In the genomic region with DNA sequence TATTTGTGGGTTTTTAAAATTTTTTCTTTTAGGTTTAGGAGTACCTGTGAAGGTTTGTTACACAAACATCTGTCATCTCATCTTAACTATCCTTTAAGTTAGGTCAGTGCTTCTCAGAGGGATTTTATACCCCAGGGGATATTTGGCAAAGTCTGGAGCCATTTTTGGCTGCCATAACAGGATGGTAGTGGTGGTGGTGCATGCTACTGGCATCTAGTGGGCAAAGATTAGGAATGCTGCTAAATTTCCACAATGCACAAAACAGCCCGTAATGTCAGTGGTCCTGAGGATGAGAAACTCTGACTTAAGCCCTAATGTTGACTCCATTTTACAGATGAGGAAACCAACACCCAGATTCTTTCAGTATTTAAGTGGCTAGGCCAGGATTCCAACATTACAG, we compare ENCODE assay signal across 12 cellular contexts.
A peak's percentile ranks its signal among the peaks of the same experiment; 100 is the strongest.
DNase-seq lines count a peak whose midpoint lies in the region; ATAC-seq and TF ChIP-seq lines count a peak whose summit lies in the region.
"Had no signal": no experiment of that assay in that cellular context is flagged by ENCODE, and none has a peak within 500 bp of the region (broad histone marks: within the 10 kb centered on the region; RNA-seq: fewer than 3 reads in every experiment).

No MANE protein-coding gene starts in this region.

- H3K36me3 ChIP-seq in A673 (ENCODE audit: insufficient read depth, low read length, poor library complexity, severe bottlenecking) (no peaks in the 10 kb centered on the region), OCI-LY7 (ENCODE audit: insufficient read depth, low read length) (no peaks in the 10 kb centered on the region), endodermal cell (ENCODE audit: control insufficient read depth, insufficient read depth, low read length) (no peaks in the 10 kb centered on the region)
- no peaks in the 10 kb centered on the region for H3K36me3 ChIP-seq in naive thymus-derived CD4-positive, alpha-beta T cell (ENCODE audit: control insufficient read depth in 2 of 3, insufficient read depth in 3 of 3, low read length in 3 of 3)
- H3K36me3 ChIP-seq: neutrophil had no signal

- H3K27me3 Mint-ChIP-seq in endodermal cell (ENCODE audit: insufficient read depth) = no peaks in the 10 kb centered on the region
- H3K27me3 Mint-ChIP-seq in naive thymus-derived CD4-positive, alpha-beta T cell = no peaks in the 10 kb centered on the region
- H3K27me3 Mint-ChIP-seq: activated CD4-positive, alpha-beta memory T cell treated with anti-CD3 and anti-CD28 coated beads, Interleukin-2, amount 10 ng/mL, durations not matched to agents 7 days and 5 days; activated naive CD8-positive, alpha-beta T cell treated with anti-CD3 and anti-CD28 coated beads for 36 hours had no signal

- peaks cover 8% of the 10 kb centered on the region for H3K4me1 Mint-ChIP-seq in endodermal cell
- H3K4me1 Mint-ChIP-seq in naive thymus-derived CD4-positive, alpha-beta T cell = no peaks in the 10 kb centered on the region
- H3K4me1 Mint-ChIP-seq: activated CD4-positive, alpha-beta memory T cell treated with anti-CD3 and anti-CD28 coated beads, Interleukin-2, amount 10 ng/mL, durations not matched to agents 7 days and 5 days; activated naive CD8-positive, alpha-beta T cell treated with anti-CD3 and anti-CD28 coated beads for 36 hours had no signal

- TF ChIP-seq CTCF in A673 (conservative IDR thresholded peaks at IDR 0.05; ENCODE audit: low read depth, low read length) (peak; percentile 66), OCI-LY7 (conservative IDR thresholded peaks at IDR 0.05; ENCODE audit: low read length) (peak; percentile 52), endodermal cell (conservative IDR thresholded peaks at IDR 0.05) (peak; percentile 27)

- DNase-seq in A673 (ENCODE audit: low spot score) (peak; percentile 83), H4 (ENCODE audit: low spot score) (peak; percentile 40), OCI-LY7 (ENCODE audit: low spot score) (peak; percentile 7), endodermal cell (no peak), cortex of kidney (lab: John Stamatoyannopoulos, UW) (no peak), T-helper 9 cell (no peak)
- no peak for DNase-seq in stimulated activated naive CD8-positive, alpha-beta T cell treated with anti-CD3 and anti-CD28 coated beads, Interleukin-15, Interleukin-2, amounts not matched to agents 100 U/mL and 50 U/mL, for 24 hours
- DNase-seq in naive thymus-derived CD4-positive, alpha-beta T cell = no peak
- DNase-seq: activated CD4-positive, alpha-beta memory T cell treated with anti-CD3 and anti-CD28 coated beads, Interleukin-2, amount 10 ng/mL, durations not matched to agents 7 days and 5 days; activated naive CD8-positive, alpha-beta T cell treated with anti-CD3 and anti-CD28 coated beads for 36 hours; stimulated activated CD4-positive, alpha-beta T cell treated with anti-CD3 and anti-CD28 coated beads, Interleukin-4, amount 100 ng/mL, for 1 hour had no signal

- H3K9me3 Mint-ChIP-seq in endodermal cell = no peaks in the 10 kb centered on the region
- H3K9me3 Mint-ChIP-seq in naive thymus-derived CD4-positive, alpha-beta T cell = peaks cover 0 to 6% (median 0%) of the 10 kb centered on the region in 11 donors
- H3K9me3 Mint-ChIP-seq: activated CD4-positive, alpha-beta memory T cell treated with anti-CD3 and anti-CD28 coated beads, Interleukin-2, amount 10 ng/mL, durations not matched to agents 7 days and 5 days had no signal

- H3K36me3 Mint-ChIP-seq in endodermal cell (ENCODE audit: low read depth) = no peaks in the 10 kb centered on the region
- no peaks in the 10 kb centered on the region for H3K36me3 Mint-ChIP-seq in naive thymus-derived CD4-positive, alpha-beta T cell
- H3K36me3 Mint-ChIP-seq: activated naive CD8-positive, alpha-beta T cell treated with anti-CD3 and anti-CD28 coated beads for 36 hours had no signal

- no peak for ATAC-seq in stimulated activated naive CD8-positive, alpha-beta T cell treated with anti-CD3 and anti-CD28 coated beads, Interleukin-15, Interleukin-2, amounts not matched to agents 100 U/mL and 50 U/mL, for 24 hours
- ATAC-seq in naive thymus-derived CD4-positive, alpha-beta T cell = no peak

- H3K27ac ChIP-seq in A673 (ENCODE audit: low read depth, low read length, poor library complexity, severe bottlenecking) (no peak overlapping the region), OCI-LY7 (ENCODE audit: low read depth, low read length, poor library complexity, severe bottlenecking) (no peak overlapping the region), endodermal cell (ENCODE audit: low read depth, low read length) (no peak overlapping the region)
- no peak overlapping the region for H3K27ac ChIP-seq in naive thymus-derived CD4-positive, alpha-beta T cell (ENCODE audit: low read depth, low read length)
- H3K27ac ChIP-seq: neutrophil had no signal

- H3K4me2 ChIP-seq in OCI-LY7 (ENCODE audit: low read length) = no peak overlapping the region

- WGBS in endodermal cell (ENCODE audit: insufficient coverage in 1 of 2, insufficient read length in 1 of 2), 2 experiments = 80 to 100% methylated on average over 1 of the region's 1 CpG

- intact Hi-C loops in A673 (cut with micrococcal nuclease; ENCODE audit: unreplicated experiment) (loop anchor here (2.0 to 10.0 kb wide), 2 partner anchors 149 to 633 kb away; no protein-coding TSS in a partner anchor), OCI-LY7 (cut with micrococcal nuclease; ENCODE audit: unreplicated experiment) (no loop called here)
- intact Hi-C loops in naive thymus-derived CD4-positive, alpha-beta T cell (cut with micrococcal nuclease) = no loop called here

- BruUV-seq in A673 (replicated peaks; lab: Mats Ljungman, UMichigan) (no TSS peak), OCI-LY7 (replicated peaks; lab: Mats Ljungman, UMichigan) (no TSS peak)

- POLR2A ChIA-PET in A673 (lab: Charles Lee; ENCODE audit: low non-redundant PET) (no interaction called here), OCI-LY7 (lab: Charles Lee) (no interaction called here)
- POLR2A ChIA-PET in naive thymus-derived CD4-positive, alpha-beta T cell (lab: Charles Lee) = no interaction called here

- H2AFZ ChIP-seq in OCI-LY7 (ENCODE audit: low read length) = no peak overlapping the region

- H3K27ac Mint-ChIP-seq in endodermal cell = no peak overlapping the region
- no peak overlapping the region for H3K27ac Mint-ChIP-seq in naive thymus-derived CD4-positive, alpha-beta T cell
- H3K27ac Mint-ChIP-seq: activated CD4-positive, alpha-beta memory T cell treated with anti-CD3 and anti-CD28 coated beads, Interleukin-2, amount 10 ng/mL, durations not matched to agents 7 days and 5 days; activated naive CD8-positive, alpha-beta T cell treated with anti-CD3 and anti-CD28 coated beads for 36 hours had no signal

- H3K27me3 ChIP-seq in A673 (replicated peaks; ENCODE audit: insufficient read depth, low read depth, low read length, poor library complexity) (no peaks in the 10 kb centered on the region), endodermal cell (ENCODE audit: control insufficient read depth, insufficient read depth, low read length, poor library complexity, severe bottlenecking) (no peaks in the 10 kb centered on the region)
- no peaks in the 10 kb centered on the region for H3K27me3 ChIP-seq in naive thymus-derived CD4-positive, alpha-beta T cell (ENCODE audit: control insufficient read depth in 2 of 2, insufficient read depth in 2 of 2, low read length in 2 of 2)
- H3K27me3 ChIP-seq: neutrophil had no signal

- peaks cover 3% of the 10 kb centered on the region for H3K4me1 ChIP-seq in A673 (ENCODE audit: insufficient read depth, low read length, poor library complexity, severe bottlenecking)
- no peaks in the 10 kb centered on the region for H3K4me1 ChIP-seq in OCI-LY7 (ENCODE audit: insufficient read depth, low read length, poor library complexity, severe bottlenecking)
- H3K4me1 ChIP-seq in endodermal cell (ENCODE audit: control insufficient read depth, insufficient read depth, low read length) = no peaks in the 10 kb centered on the region
- H3K4me1 ChIP-seq in naive thymus-derived CD4-positive, alpha-beta T cell (ENCODE audit: control insufficient read depth in 2 of 2, insufficient read depth in 2 of 2, low read length in 2 of 2) = no peaks in the 10 kb centered on the region

- H3K79me2 ChIP-seq in OCI-LY7 (ENCODE audit: insufficient read depth, low read depth, low read length) = no peaks in the 10 kb centered on the region

- H3K9me3 ChIP-seq in A673 (ENCODE audit: low read depth, low read length, poor library complexity, severe bottlenecking) (no peaks in the 10 kb centered on the region), OCI-LY7 (ENCODE audit: low read length) (no peaks in the 10 kb centered on the region), endodermal cell (ENCODE audit: control insufficient read depth, low read length) (no peaks in the 10 kb centered on the region)
- no peaks in the 10 kb centered on the region for H3K9me3 ChIP-seq in naive thymus-derived CD4-positive, alpha-beta T cell (ENCODE audit: control insufficient read depth in 2 of 3, low read length in 3 of 3)
- H3K9me3 ChIP-seq: neutrophil had no signal

- H3K4me3 Mint-ChIP-seq in endodermal cell = no peak overlapping the region
- no peak overlapping the region for H3K4me3 Mint-ChIP-seq in naive thymus-derived CD4-positive, alpha-beta T cell
- H3K4me3 Mint-ChIP-seq: activated CD4-positive, alpha-beta memory T cell treated with anti-CD3 and anti-CD28 coated beads, Interleukin-2, amount 10 ng/mL, durations not matched to agents 7 days and 5 days; activated naive CD8-positive, alpha-beta T cell treated with anti-CD3 and anti-CD28 coated beads for 36 hours had no signal

- H4K20me1 ChIP-seq in OCI-LY7 (ENCODE audit: insufficient read depth, low read length) = no peaks in the 10 kb centered on the region

- H3K4me3 ChIP-seq in A673 (ENCODE audit: low read depth, low read length, poor library complexity, severe bottlenecking) = no peak overlapping the region
- no peak overlapping the region for H3K4me3 ChIP-seq in OCI-LY7 (ENCODE audit: low read depth, low read length, poor library complexity, severe bottlenecking)
- H3K4me3 ChIP-seq in endodermal cell (ENCODE audit: low read length) = no peak overlapping the region
- H3K4me3 ChIP-seq in naive thymus-derived CD4-positive, alpha-beta T cell (ENCODE audit: low read length) = no peak overlapping the region

- CTCF ChIA-PET in A673 (lab: Charles Lee) (no interaction called here), OCI-LY7 (lab: Charles Lee; ENCODE audit: unreplicated experiment) (no interaction called here)
- CTCF ChIA-PET in naive thymus-derived CD4-positive, alpha-beta T cell (lab: Charles Lee) = no interaction called here

- no peak overlapping the region for H3K9ac ChIP-seq in endodermal cell (ENCODE audit: extremely low read depth, low read length, poor library complexity, severe bottlenecking)

- no peaks in the 10 kb centered on the region for H3K9me2 ChIP-seq in OCI-LY7 (ENCODE audit: insufficient read depth, low read length)

Comparison
In these comparisons a context has a peak if more than half of its experiments do, and no peak if none do; other contexts are left out.
1. DNase-seq: peak in A673 (single experiment), H4 (single experiment) and OCI-LY7 (single experiment); none in endodermal cell (single experiment), stimulated activated naive CD8-positive, alpha-beta T cell treated with anti-CD3 and anti-CD28 coated beads, Interleukin-15, Interleukin-2, amounts not matched to agents 100 U/mL and 50 U/mL, for 24 hours (single experiment), naive thymus-derived CD4-positive, alpha-beta T cell (0 of 9), cortex of kidney (single experiment) and T-helper 9 cell (single experiment).
2. Peak in every context shown above with its lines, with median percentiles within 50 percentile points of each other: CTCF ChIP-seq.